Comparison of ENCODE assay signal across 8 cellular contexts in genomic region chr1:109283748-109284600, GRCh38. TPM values are rescaled to one million over a fixed set of nuclear protein-coding genes. Genes with fewer than 3 reads are reported as not detected.
DNase-seq lines count a peak whose midpoint lies in the region; ATAC-seq and TF ChIP-seq lines count a peak whose summit lies in the region.

No MANE protein-coding gene starts in this region.

- H3K27ac ChIP-seq in SJCRH30 (peak overlapping the region; percentile 77), gastroesophageal sphincter (peak overlapping the region; percentile 76 to 92 (median 88)), sigmoid colon (peak overlapping the region; percentile 85 to 93 (median 90))

- intact Hi-C loops in sigmoid colon (cut with DNase I), result no loop called here

- peak overlapping the region; percentile 56 for H3K27ac Mint-ChIP-seq in activated T-cell treated with anti-CD3 and anti-CD28 coated beads, Interleukin-2, amount 50 U/mL, for 72 hours

- H3K27me3 ChIP-seq in SJCRH30 (no peaks in the 10 kb centered on the region), gastroesophageal sphincter (no peaks in the 10 kb centered on the region), sigmoid colon (no peaks in the 10 kb centered on the region)

- TF ChIP-seq CTCF in gastroesophageal sphincter (IDR thresholded peaks at IDR 0.05), result no peak
- TF ChIP-seq CTCF in sigmoid colon (IDR thresholded peaks at IDR 0.05), result no peak

- H3K36me3 Mint-ChIP-seq in activated T-cell treated with anti-CD3 and anti-CD28 coated beads, Interleukin-2, amount 50 U/mL, for 72 hours (ENCODE audit: insufficient read depth in 2 of 2), result peaks cover 0 to 4% of the 10 kb centered on the region in 2 donors

- DNase-seq in activated T-cell treated with anti-CD3 and anti-CD28 coated beads, Interleukin-2, amount 50 U/mL, for 72 hours, result no peak
- no peak for DNase-seq in activated T-cell treated with anti-CD3 and anti-CD28 coated beads, Interleukin-2, amount 50 U/mL, for 1 hour
- DNase-seq in SJCRH30 (no peak), sigmoid colon (no peak), SW480 (ENCODE audit: low spot score) (no peak), SKM-1 (lab: John Stamatoyannopoulos, UW; ENCODE audit: unreplicated experiment) (no peak)
- DNase-seq in activated CD8-positive, alpha-beta memory T cell treated with anti-CD3 and anti-CD28 coated beads, Interleukin-2, amount 50 U/mL, for 48 hours, result no peak

- H3K9me3 ChIP-seq in SJCRH30 (replicated peaks) (no peaks in the 10 kb centered on the region), gastroesophageal sphincter (no peaks in the 10 kb centered on the region), sigmoid colon (no peaks in the 10 kb centered on the region)

- no peak for TF ChIP-seq EP300 in gastroesophageal sphincter (IDR thresholded peaks at IDR 0.05)
- TF ChIP-seq EP300 in sigmoid colon (IDR thresholded peaks at IDR 0.05), result no peak

- whole genome bisulfite sequencing in gastroesophageal sphincter (ENCODE audit: low coverage in 1 of 2), 2 donors, result 6 to 39% methylated on average over 8 to 17 of the region's 17 CpGs
- WGBS in sigmoid colon, 2 donors, result 39 to 52% methylated on average over 17 of the region's 17 CpGs

- H3K36me3 ChIP-seq in SJCRH30 (0 out of 2 replicates have a peak, but pooled peaks cover 3% of the 10 kb centered on the region), gastroesophageal sphincter (peaks cover 0 to 21% of the 10 kb centered on the region in 2 donors), sigmoid colon (no peaks in the 10 kb centered on the region)

- H3K27me3 Mint-ChIP-seq in activated T-cell treated with anti-CD3 and anti-CD28 coated beads, Interleukin-2, amount 50 U/mL, for 72 hours (ENCODE audit: low read depth), result peaks cover 5% of the 10 kb centered on the region

- H3K4me1 Mint-ChIP-seq in activated T-cell treated with anti-CD3 and anti-CD28 coated beads, Interleukin-2, amount 50 U/mL, for 72 hours (ENCODE audit: low read depth), result peaks cover 18% of the 10 kb centered on the region

- H3K4me1 ChIP-seq in SJCRH30, result peaks cover 8% of the 10 kb centered on the region
- peaks cover 0 to 51% (median 21%) of the 10 kb centered on the region in 3 donors for H3K4me1 ChIP-seq in gastroesophageal sphincter
- H3K4me1 ChIP-seq in sigmoid colon, result peaks cover 0 to 25% (median 20%) of the 10 kb centered on the region in 4 donors

- peak overlapping the region; percentile 90 to 100 for H3K4me3 Mint-ChIP-seq in activated T-cell treated with anti-CD3 and anti-CD28 coated beads, Interleukin-2, amount 50 U/mL, for 72 hours

- peak overlapping the region; percentile 70 for H3K4me3 ChIP-seq in SJCRH30
- H3K4me3 ChIP-seq in gastroesophageal sphincter, result peak overlapping the region; percentile 36 to 65
- H3K4me3 ChIP-seq in sigmoid colon, result peak overlapping the region; percentile 52 to 66 (median 58)

- H3K9me3 Mint-ChIP-seq in activated T-cell treated with anti-CD3 and anti-CD28 coated beads, Interleukin-2, amount 50 U/mL, for 72 hours, result no peaks in the 10 kb centered on the region

- TF ChIP-seq POLR2A in gastroesophageal sphincter (IDR thresholded peaks at IDR 0.05), result no peak
- no peak for TF ChIP-seq POLR2A in sigmoid colon (IDR thresholded peaks at IDR 0.05)

- peak in 1 of 2 donors; percentile 33 for ATAC-seq in activated T-cell treated with anti-CD3 and anti-CD28 coated beads, Interleukin-2, amount 50 U/mL, for 72 hours (replicated peaks in 1 of 2)
- ATAC-seq in gastroesophageal sphincter, result peak; percentile 0

RNA-seq across cellular contexts. Expression of gene PSRC1, which starts 1.0 kb away (rescaled TPM):
- total RNA-seq in activated T-cell treated with anti-CD3 and anti-CD28 coated beads, Interleukin-2, amount 50 U/mL, for 72 hours, result 10 to 100 TPM; 17.5 to 18.3 TPM
- 67.5 and 73.2 TPM in 2 replicates for total RNA-seq in SJCRH30 (2014; rRNA removed; shearing (Covaris generic))
- 10 to 100 TPM in 2 of 4 donors, 1 to 10 TPM in 2; 6.9 to 26.9 (median 10.3) TPM for total RNA-seq in gastroesophageal sphincter
- 10 to 100 TPM in 1 of 4 donors, 1 to 10 TPM in 3; 2.3 to 13.6 (median 7.4) TPM for total RNA-seq in sigmoid colon
- 10 to 100 TPM in 1 of 3 donors, 1 to 10 TPM in 2; 3.0 to 12.2 (median 3.6) TPM for polyA plus RNA-seq in sigmoid colon

RNA-seq across cellular contexts. Expression of gene MYBPHL, which starts 22.8 kb away (rescaled TPM):
- not detected for total RNA-seq in activated T-cell treated with anti-CD3 and anti-CD28 coated beads, Interleukin-2, amount 50 U/mL, for 72 hours
- 5.8 and 5.9 TPM in 2 replicates for total RNA-seq in SJCRH30 (2014; rRNA removed; shearing (Covaris generic))
- total RNA-seq in gastroesophageal sphincter, result under 1 TPM in 1 of 4 donors, not detected in 3; 0.46 TPM
- not detected for total RNA-seq in sigmoid colon
- not detected for polyA plus RNA-seq in sigmoid colon

RNA-seq across cellular contexts. Expression of gene CELSR2, which starts 34.6 kb away (rescaled TPM):
- 1 to 10 TPM; 2.5 to 3.1 TPM for total RNA-seq in activated T-cell treated with anti-CD3 and anti-CD28 coated beads, Interleukin-2, amount 50 U/mL, for 72 hours
- 2.6 and 4.0 TPM in 2 replicates for total RNA-seq in SJCRH30 (2014; rRNA removed; shearing (Covaris generic))
- total RNA-seq in gastroesophageal sphincter (10 to 100 TPM in 2 of 4 donors, 1 to 10 TPM in 2; 5.7 to 18.6 (median 9.1) TPM), sigmoid colon (10 to 100 TPM in 1 of 4 donors, 1 to 10 TPM in 3; 3.6 to 10.8 (median 5.3) TPM)
- polyA plus RNA-seq in sigmoid colon, result 1 to 10 TPM in 1 of 3 donors, under 1 TPM in 2; under 0.01 to 3.3 (median under 0.01) TPM
